Comparison of ENCODE assay signal across 8 cellular contexts in genomic region chr4:148442830-148443549, GRCh38. TPM values are rescaled to one million over a fixed set of nuclear protein-coding genes. Genes with fewer than 3 reads are reported as not detected.
DNase-seq lines count a peak whose midpoint lies in the region; ATAC-seq and TF ChIP-seq lines count a peak whose summit lies in the region.

No MANE protein-coding gene starts in this region.

- H3K79me2 ChIP-seq in DOHH2 (ENCODE audit: control insufficient read depth, low read length) (no peaks in the 10 kb centered on the region), OCI-LY3 (ENCODE audit: low read length) (no peaks in the 10 kb centered on the region)

- WGBS in mesodermal cell (ENCODE audit: insufficient coverage in 2 of 2), 2 experiments, result 0 to 1% methylated on average over 14 to 18 of the region's 31 CpGs

- H3K27ac ChIP-seq in DOHH2 (ENCODE audit: low read depth, low read length) (no peak overlapping the region), OCI-LY3 (ENCODE audit: low read length) (peak overlapping the region; percentile 54), mesodermal cell (ENCODE audit: low read depth, low read length, severe bottlenecking) (no peak overlapping the region), vagina (peak overlapping the region; percentile 94)

- intact Hi-C loops in vagina (cut with DNase I), result no loop called here

- ATAC-seq in GM21717 (IDR thresholded peaks at IDR 0.05; ENCODE audit: unreplicated experiment) (peak; percentile 5), HG02840 (IDR thresholded peaks at IDR 0.05; ENCODE audit: low FRiP score, unreplicated experiment) (no peak)

- H3K9me3 ChIP-seq in DOHH2 (ENCODE audit: control insufficient read depth, insufficient read depth, low read length) (no peaks in the 10 kb centered on the region), OCI-LY3 (ENCODE audit: insufficient read depth, low read length) (no peaks in the 10 kb centered on the region), mesodermal cell (ENCODE audit: control insufficient read depth, low read length) (no peaks in the 10 kb centered on the region), vagina (no peaks in the 10 kb centered on the region)

- no peaks in the 10 kb centered on the region for H3K36me3 ChIP-seq in DOHH2 (ENCODE audit: control insufficient read depth, low read length)
- no peaks in the 10 kb centered on the region for H3K36me3 ChIP-seq in OCI-LY3 (replicated peaks; ENCODE audit: low read depth, low read length)
- H3K36me3 ChIP-seq in mesodermal cell (ENCODE audit: control insufficient read depth, insufficient read depth, low read length), result no peaks in the 10 kb centered on the region
- no peaks in the 10 kb centered on the region for H3K36me3 ChIP-seq in vagina

- peaks cover 32% of the 10 kb centered on the region for H3K4me1 ChIP-seq in DOHH2 (ENCODE audit: control insufficient read depth, low read length)
- H3K4me1 ChIP-seq in OCI-LY3 (ENCODE audit: low read length), result peaks cover 12% of the 10 kb centered on the region
- peaks cover 9% of the 10 kb centered on the region for H3K4me1 ChIP-seq in mesodermal cell (ENCODE audit: control insufficient read depth, insufficient read depth, low read length, poor library complexity, severe bottlenecking)
- H3K4me1 ChIP-seq in vagina, result peaks cover 48% of the 10 kb centered on the region

- TF ChIP-seq CTCF in DOHH2 (IDR thresholded peaks at IDR 0.05; ENCODE audit: low read depth, low read length, poor library complexity, severe bottlenecking) (no peak), OCI-LY3 (IDR thresholded peaks at IDR 0.05; ENCODE audit: low read depth, low read length) (no peak), vagina (IDR thresholded peaks at IDR 0.05) (no peak)

- H3K27me3 ChIP-seq in DOHH2 (ENCODE audit: control insufficient read depth, low read length) (peaks cover 72% of the 10 kb centered on the region), OCI-LY3 (ENCODE audit: low read depth, low read length) (no peaks in the 10 kb centered on the region), vagina (no peaks in the 10 kb centered on the region)

- H3K9ac ChIP-seq in OCI-LY3 (ENCODE audit: low read length), result peak overlapping the region; percentile 91

- H3F3A ChIP-seq in DOHH2 (ENCODE audit: control insufficient read depth, insufficient read depth), result no peaks in the 10 kb centered on the region

- DNase-seq in effector CD8-positive, alpha-beta T cell (lab: John Stamatoyannopoulos, UW), result peak; percentile 51
- DNase-seq in vagina (ENCODE audit: extremely low spot score in 2 of 2) (no peak), Ammon's horn (ENCODE audit: low spot score) (no peak)

- TF ChIP-seq POLR2A in vagina (IDR thresholded peaks at IDR 0.05), result no peak

- H4K20me1 ChIP-seq in DOHH2 (ENCODE audit: control insufficient read depth, insufficient read depth, low read depth, low read length) (no peaks in the 10 kb centered on the region), OCI-LY3 (ENCODE audit: insufficient read depth, low read length) (no peaks in the 10 kb centered on the region)

- H3K9me2 ChIP-seq in DOHH2 (replicated peaks; ENCODE audit: control insufficient read depth, low read length), result no peaks in the 10 kb centered on the region

- H3K4me3 ChIP-seq in DOHH2 (ENCODE audit: low read length) (peak overlapping the region; percentile 89), OCI-LY3 (ENCODE audit: low read length) (peak overlapping the region; percentile 88), mesodermal cell (ENCODE audit: extremely low read depth, insufficient read depth, low read length, poor library complexity, severe bottlenecking) (peak overlapping the region; percentile 63), vagina (peak overlapping the region; percentile 87 to 92)

- peak overlapping the region; percentile 94 for H2AFZ ChIP-seq in OCI-LY3 (ENCODE audit: low read depth, low read length)

- peak overlapping the region; percentile 99 for H3K4me2 ChIP-seq in DOHH2 (ENCODE audit: low read length)
- H3K4me2 ChIP-seq in OCI-LY3 (ENCODE audit: low read length), result peak overlapping the region; percentile 76

RNA-seq across cellular contexts. Expression of gene NR3C2, which starts 0.8 kb away (rescaled TPM):
- polyA plus RNA-seq in mesodermal cell (2013, experiment 1 of 2), result 0.26 TPM
- 0.10 TPM for polyA plus RNA-seq in mesodermal cell (2013, experiment 2 of 2)
- 9.6 TPM for total RNA-seq in vagina

Comparison
In these comparisons a context has a peak if more than half of its experiments do, and no peak if none do; other contexts are left out.
1. H3K27ac ChIP-seq: peak in OCI-LY3 (single experiment) and vagina (single experiment); none in DOHH2 (single experiment) and mesodermal cell (single experiment).
2. Peak in every context shown above with its lines, with median percentiles within 50 percentile points of each other: H3K4me3 ChIP-seq.